In genomic region chr2:241859436-241860183, GRCh38 we compare ENCODE assay signal across 8 cellular contexts. TPM values are rescaled to one million over a fixed set of nuclear protein-coding genes. Genes with fewer than 3 reads are reported as not detected.
DNase-seq lines count a peak whose midpoint lies in the region; ATAC-seq, FAIRE-seq and TF ChIP-seq lines count a peak whose summit lies in the region.

No MANE protein-coding gene starts in this region.

- peak in 2 of 10 experiments; percentile 50 to 53 for DNase-seq in CD4-positive, alpha-beta T cell
- DNase-seq in T-cell (peak in 2 of 34 experiments; percentile 7 to 57), cardiac fibroblast (ENCODE audit: low read depth in 2 of 2) (peak; percentile 42 to 59), middle frontal gyrus (ENCODE audit: extremely low spot score, low spot score) (peak; percentile 45), SW480 (ENCODE audit: low spot score) (no peak), urothelium cell line (ENCODE audit: low spot score) (no peak)
- peak; percentile 73 for DNase-seq in stimulated activated naive B cell treated with anti-CD40 and anti-IgM and Interleukin-4, amounts not matched to agents 10 μg/mL and 1 μg/mL and 100 μg/mL, for 72 hours

- intact Hi-C loops in CD4-positive, alpha-beta T cell (cut with DNase I, micrococcal nuclease): loop anchor here (5.0 to 10.0 kb wide), 2 partner anchors 45 to 122 kb away; no protein-coding TSS in a partner anchor

- peak overlapping the region; percentile 81 for H3K27ac Mint-ChIP-seq in CD4-positive, alpha-beta T cell
- H3K27ac Mint-ChIP-seq in T-cell: peak overlapping the region; percentile 94
- peak overlapping the region; percentile 95 for H3K27ac Mint-ChIP-seq in stimulated activated naive B cell treated with anti-CD40 and anti-IgM and Interleukin-4, amounts not matched to agents 10 μg/mL and 1 μg/mL and 100 μg/mL, for 72 hours

- TF ChIP-seq CTCF in CD4-positive, alpha-beta T cell (IDR thresholded peaks at IDR 0.05): no peak
- peak; percentile 25 for TF ChIP-seq CTCF in cardiac fibroblast (IDR thresholded peaks at IDR 0.05; ENCODE audit: low read depth, low read length)

- CTCF ChIA-PET in CD4-positive, alpha-beta T cell (lab: Charles Lee): interaction anchor here (0.9 to 1.1 kb wide), 3 partner anchors 8 to 97 kb away, joined by 3 to 4 read pairs (median 3); no protein-coding TSS in a partner anchor
- CTCF ChIA-PET in T-cell (lab: Charles Lee): interaction anchor here in 1 of 2 donors (0.8 kb wide), 1 partner anchor 9 kb away, joined by 3 read pairs; no protein-coding TSS in a partner anchor

- POLR2A ChIA-PET in CD4-positive, alpha-beta T cell (lab: Charles Lee): interaction anchor here (0.9 to 1.6 kb wide), 7 partner anchors 9 to 125 kb away, joined by 3 to 9 read pairs (median 3); no protein-coding TSS in a partner anchor
- POLR2A ChIA-PET in T-cell (lab: Charles Lee): no interaction called here

- FAIRE-seq in urothelium cell line (lab: Jason Lieb, UNC): no peak

- H3K9me3 Mint-ChIP-seq in CD4-positive, alpha-beta T cell: no peaks in the 10 kb centered on the region
- H3K9me3 Mint-ChIP-seq in T-cell: no peaks in the 10 kb centered on the region
- H3K9me3 Mint-ChIP-seq in stimulated activated naive B cell treated with anti-CD40 and anti-IgM and Interleukin-4, amounts not matched to agents 10 μg/mL and 1 μg/mL and 100 μg/mL, for 72 hours: peaks cover 5 to 7% of the 10 kb centered on the region in 2 donors

- peak overlapping the region; percentile 5 to 28 for H3K4me3 ChIP-seq in cardiac fibroblast (replicated peaks in 1 of 2; ENCODE audit: low read depth in 2 of 2, low read length in 2 of 2)

- H3K4me3 Mint-ChIP-seq in CD4-positive, alpha-beta T cell: peak overlapping the region; percentile 87
- peak overlapping the region; percentile 76 to 84 (median 81) for H3K4me3 Mint-ChIP-seq in T-cell
- H3K4me3 Mint-ChIP-seq in stimulated activated naive B cell treated with anti-CD40 and anti-IgM and Interleukin-4, amounts not matched to agents 10 μg/mL and 1 μg/mL and 100 μg/mL, for 72 hours: peak overlapping the region; percentile 73 to 76

- no peaks in the 10 kb centered on the region for H3K27me3 ChIP-seq in CD4-positive, alpha-beta T cell (ENCODE audit: control insufficient read depth, insufficient read depth, low read length)

- H3K36me3 Mint-ChIP-seq in CD4-positive, alpha-beta T cell (ENCODE audit: low read depth): no peaks in the 10 kb centered on the region
- no peaks in the 10 kb centered on the region for H3K36me3 Mint-ChIP-seq in T-cell
- H3K36me3 Mint-ChIP-seq in stimulated activated naive B cell treated with anti-CD40 and anti-IgM and Interleukin-4, amounts not matched to agents 10 μg/mL and 1 μg/mL and 100 μg/mL, for 72 hours: peaks cover 3 to 12% of the 10 kb centered on the region in 2 donors

- H3K4me1 Mint-ChIP-seq in CD4-positive, alpha-beta T cell (ENCODE audit: low read depth): peaks cover 45% of the 10 kb centered on the region
- H3K4me1 Mint-ChIP-seq in T-cell: peaks cover 38 to 65% (median 53%) of the 10 kb centered on the region in 3 donors
- H3K4me1 Mint-ChIP-seq in stimulated activated naive B cell treated with anti-CD40 and anti-IgM and Interleukin-4, amounts not matched to agents 10 μg/mL and 1 μg/mL and 100 μg/mL, for 72 hours: peaks cover 36 to 59% of the 10 kb centered on the region in 2 donors

- H3K27me3 Mint-ChIP-seq in CD4-positive, alpha-beta T cell: peaks cover 30% of the 10 kb centered on the region
- H3K27me3 Mint-ChIP-seq in T-cell: peaks cover 19 to 27% of the 10 kb centered on the region in 2 donors
- H3K27me3 Mint-ChIP-seq in stimulated activated naive B cell treated with anti-CD40 and anti-IgM and Interleukin-4, amounts not matched to agents 10 μg/mL and 1 μg/mL and 100 μg/mL, for 72 hours: peaks cover 28 to 57% of the 10 kb centered on the region in 2 donors

- H3K9me3 ChIP-seq in CD4-positive, alpha-beta T cell (ENCODE audit: control insufficient read depth, low read length): no peaks in the 10 kb centered on the region

- peak; percentile 25 for ATAC-seq in CD4-positive, alpha-beta T cell (ENCODE audit: poor library complexity)
- peak; percentile 43 for ATAC-seq in GM21619 (IDR thresholded peaks at IDR 0.05; ENCODE audit: unreplicated experiment)
- ATAC-seq in T-cell (replicated peaks in 1 of 4): peak in 3 of 4 experiments; percentile 16 to 38 (median 19)
- ATAC-seq in stimulated activated naive B cell treated with anti-CD40 and anti-IgM and Interleukin-4, amounts not matched to agents 10 μg/mL and 1 μg/mL and 100 μg/mL, for 72 hours (replicated peaks): peak; percentile 75

- no peak overlapping the region for H3K27ac ChIP-seq in CD4-positive, alpha-beta T cell (ENCODE audit: low read depth, low read length)

RNA-seq across cellular contexts. Expression of gene PDCD1, which starts 0.9 kb away (rescaled TPM):
- 10 to 100 TPM in 1 of 2 experiments, 1 to 10 TPM in 1; 9.5 to 11.4 TPM for total RNA-seq in CD4-positive, alpha-beta T cell
- 1 to 10 TPM; 1.3 to 6.8 (median 5.2) TPM for total RNA-seq in T-cell

RNA-seq across cellular contexts. Expression of gene RTP5, which starts 9.9 kb away (rescaled TPM):
- total RNA-seq in CD4-positive, alpha-beta T cell: under 1 TPM; 0.30 to 0.36 TPM
- total RNA-seq in T-cell: 1 to 10 TPM in 4 of 5 donors, under 1 TPM in 1; 0.26 to 1.4 (median 1.3) TPM

RNA-seq across cellular contexts. Expression of gene NEU4, which starts 50.6 kb away (rescaled TPM):
- total RNA-seq in CD4-positive, alpha-beta T cell: 1 to 10 TPM; 4.3 to 6.8 TPM
- total RNA-seq in T-cell: 1 to 10 TPM in 2 of 5 donors, under 1 TPM in 1, not detected in 2; 0.26 to 1.6 (median 1.4) TPM

Comparison
In these comparisons a context has a peak if more than half of its experiments do, and no peak if none do; other contexts are left out.
1. ATAC-seq: peak in every context shown above with its lines; median percentile 75 in stimulated activated naive B cell treated with anti-CD40 and anti-IgM and Interleukin-4, amounts not matched to agents 10 μg/mL and 1 μg/mL and 100 μg/mL, for 72 hours; 43 in GM21619; 25 in CD4-positive, alpha-beta T cell; 19 in T-cell.
2. DNase-seq: peak in cardiac fibroblast (2 of 2), middle frontal gyrus (single experiment) and stimulated activated naive B cell treated with anti-CD40 and anti-IgM and Interleukin-4, amounts not matched to agents 10 μg/mL and 1 μg/mL and 100 μg/mL, for 72 hours (single experiment); none in SW480 (single experiment) and urothelium cell line (single experiment).
3. Peak in every context shown above with its lines, with median percentiles within 50 percentile points of each other: H3K27ac Mint-ChIP-seq and H3K4me3 Mint-ChIP-seq.